In the genomic region with DNA sequence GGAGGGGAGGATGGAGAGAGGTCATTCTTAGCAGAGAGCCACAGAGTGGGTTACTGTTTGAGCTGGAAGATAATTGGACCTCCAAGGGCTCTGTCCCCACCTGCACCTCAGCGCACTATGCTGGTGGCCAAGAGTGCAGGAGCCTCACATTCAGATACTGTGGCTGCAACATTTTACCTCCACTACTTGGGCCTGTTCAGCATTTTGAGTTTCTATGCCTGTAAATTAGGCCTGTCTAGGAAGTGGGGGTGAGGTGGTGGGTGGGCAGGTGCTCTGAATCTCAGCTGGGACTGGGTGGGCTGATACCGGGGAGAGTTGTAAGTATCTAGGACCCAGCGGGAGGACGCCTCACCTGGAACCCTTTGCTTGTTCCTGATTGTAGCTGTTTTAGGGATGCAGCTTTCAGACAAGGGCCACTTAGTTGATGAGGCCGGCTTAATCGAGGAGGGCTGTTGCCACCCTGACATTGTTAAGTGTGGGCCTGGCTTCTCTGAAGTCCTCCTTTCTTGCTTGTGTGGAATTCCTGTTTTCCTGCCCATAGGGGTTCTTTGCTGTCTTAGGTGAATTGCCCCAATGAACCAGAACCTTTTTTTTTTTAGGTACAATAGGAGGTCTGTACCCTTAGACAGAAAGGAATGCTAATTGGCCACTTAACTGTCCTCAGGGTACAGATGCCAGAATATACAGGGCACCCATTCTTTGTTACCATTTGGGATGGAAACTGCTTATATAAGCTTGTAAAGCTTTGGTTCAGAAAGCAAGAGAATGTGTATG, we compare ENCODE assay signal across 9 cellular contexts.
A peak's percentile ranks its signal among the peaks of the same experiment; 100 is the strongest.
DNase-seq lines count a peak whose midpoint lies in the region; ATAC-seq and TF ChIP-seq lines count a peak whose summit lies in the region.
"Had no signal": no experiment of that assay in that cellular context is flagged by ENCODE, and none has a peak within 500 bp of the region (broad histone marks: within the 10 kb centered on the region; RNA-seq: fewer than 3 reads in every experiment).

No MANE protein-coding gene starts in this region.

- H3K27ac Mint-ChIP-seq in CD8-positive, alpha-beta T cell, result peak overlapping the region; percentile 86
- H3K27ac Mint-ChIP-seq in osteocyte (ENCODE audit: unreplicated experiment), result peak overlapping the region; percentile 94

- H3K36me3 ChIP-seq in CD8-positive, alpha-beta T cell (ENCODE audit: insufficient read depth, low read length), result no peaks in the 10 kb centered on the region
- H3K36me3 ChIP-seq in PC-3 (ENCODE audit: low read depth, low read length), result peaks cover 23% of the 10 kb centered on the region

- H3K9me3 ChIP-seq in CD8-positive, alpha-beta T cell (ENCODE audit: low read length), result no peaks in the 10 kb centered on the region
- H3K9me3 ChIP-seq in PC-3 (ENCODE audit: low read length), result no peaks in the 10 kb centered on the region

- H3K27me3 ChIP-seq in CD8-positive, alpha-beta T cell (ENCODE audit: insufficient read depth, low read length), result no peaks in the 10 kb centered on the region
- no peaks in the 10 kb centered on the region for H3K27me3 ChIP-seq in PC-3 (ENCODE audit: low read length)

- no peaks in the 10 kb centered on the region for H3K9me2 ChIP-seq in PC-3 (replicated peaks; ENCODE audit: low read length)

- H3K27ac ChIP-seq in CD8-positive, alpha-beta T cell (ENCODE audit: low read depth, low read length), result no peak overlapping the region
- H3K27ac ChIP-seq in PC-3 (ENCODE audit: low read length) (peak overlapping the region; percentile 100), substantia nigra (ENCODE audit: low read depth, low read length, poor library complexity, severe bottlenecking) (no peak overlapping the region)

- CTCF ChIA-PET in CD8-positive, alpha-beta T cell (lab: Charles Lee), result interaction anchor here (0.8 kb wide), 1 partner anchor 12 kb away, joined by 3 read pairs; no protein-coding TSS in a partner anchor
- CTCF ChIA-PET in PC-3 (lab: Charles Lee), result interaction anchor here (0.6 kb wide), 1 partner anchor 22 kb away, joined by 3 read pairs; no protein-coding TSS in a partner anchor

- H3K4me1 Mint-ChIP-seq in CD8-positive, alpha-beta T cell (ENCODE audit: low read depth), result peaks cover 72% of the 10 kb centered on the region
- peaks cover 80% of the 10 kb centered on the region for H3K4me1 Mint-ChIP-seq in osteocyte (ENCODE audit: unreplicated experiment)

- no TSS peak for BruUV-seq in PC-3 (replicated peaks; lab: Mats Ljungman, UMichigan)

- no peak for TF ChIP-seq CTCF in CD8-positive, alpha-beta T cell (IDR thresholded peaks at IDR 0.05)
- TF ChIP-seq CTCF in PC-3 (conservative IDR thresholded peaks at IDR 0.05; ENCODE audit: low read depth, low read length), result no peak
- no peak for TF ChIP-seq CTCF in epithelial cell of proximal tubule (conservative IDR thresholded peaks at IDR 0.05; ENCODE audit: low read depth, low read length)
- no peak for TF ChIP-seq CTCF in osteocyte (IDR thresholded peaks at IDR 0.05)

- peaks cover 5% of the 10 kb centered on the region for H3F3A ChIP-seq in PC-3 (ENCODE audit: low read length, unreplicated experiment)

- H3K36me3 Mint-ChIP-seq in CD8-positive, alpha-beta T cell, result peaks cover 1% of the 10 kb centered on the region
- H3K36me3 Mint-ChIP-seq in osteocyte (ENCODE audit: unreplicated experiment), result no peaks in the 10 kb centered on the region

- peak overlapping the region; percentile 76 for H3K4me2 ChIP-seq in PC-3 (ENCODE audit: low read length)

- H3K9me3 Mint-ChIP-seq in CD8-positive, alpha-beta T cell, result no peaks in the 10 kb centered on the region
- no peaks in the 10 kb centered on the region for H3K9me3 Mint-ChIP-seq in osteocyte (ENCODE audit: unreplicated experiment)

- H2AFZ ChIP-seq in PC-3 (ENCODE audit: low read length), result no peak overlapping the region

- intact Hi-C loops in CD8-positive, alpha-beta T cell (cut with DNase I, micrococcal nuclease), result loop anchor here in 1 of 2 experiments (5.0 kb wide), 1 partner anchor 47 kb away; no protein-coding TSS in a partner anchor
- intact Hi-C loops in PC-3 (cut with micrococcal nuclease), result no loop called here

- no peaks in the 10 kb centered on the region for H3K27me3 Mint-ChIP-seq in CD8-positive, alpha-beta T cell (ENCODE audit: low read depth)
- no peaks in the 10 kb centered on the region for H3K27me3 Mint-ChIP-seq in osteocyte (ENCODE audit: unreplicated experiment)

- POLR2A ChIA-PET in CD8-positive, alpha-beta T cell (lab: Charles Lee), result interaction anchor here (0.6 to 1.0 kb wide), 5 partner anchors 8 to 437 kb away, joined by 3 read pairs; a partner anchor contains a TSS
- POLR2A ChIA-PET in PC-3 (lab: Charles Lee; ENCODE audit: unreplicated experiment), result interaction anchor here (0.5 kb wide), 1 partner anchor 25 kb away, joined by 3 read pairs; no protein-coding TSS in a partner anchor

- ATAC-seq in CD8-positive, alpha-beta T cell, result no peak
- ATAC-seq in PC-3, result no peak
- no peak for ATAC-seq in HG02571 (IDR thresholded peaks at IDR 0.05; ENCODE audit: unreplicated experiment)
- no peak for ATAC-seq in GM18873 (IDR thresholded peaks at IDR 0.05; ENCODE audit: low FRiP score, unreplicated experiment)

- peak overlapping the region; percentile 81 for H3K9ac ChIP-seq in PC-3 (ENCODE audit: low read length)

- peaks cover 85% of the 10 kb centered on the region for H3K79me2 ChIP-seq in PC-3 (ENCODE audit: low read length)

- no peak overlapping the region for H3K4me3 Mint-ChIP-seq in CD8-positive, alpha-beta T cell
- no peak overlapping the region for H3K4me3 Mint-ChIP-seq in osteocyte (ENCODE audit: unreplicated experiment)

- H3K4me1 ChIP-seq in CD8-positive, alpha-beta T cell (ENCODE audit: insufficient read depth, low read length), result peaks cover 50% of the 10 kb centered on the region
- H3K4me1 ChIP-seq in PC-3 (ENCODE audit: insufficient read depth, low read length), result peaks cover 71% of the 10 kb centered on the region

- no peak overlapping the region for H3K4me3 ChIP-seq in CD8-positive, alpha-beta T cell (ENCODE audit: low read depth, low read length)
- H3K4me3 ChIP-seq in PC-3 (ENCODE audit: low read length) (peak overlapping the region; percentile 41), epithelial cell of proximal tubule (ENCODE audit: low read depth, low read length) (peak overlapping the region; percentile 28)

- no peaks in the 10 kb centered on the region for H4K20me1 ChIP-seq in PC-3 (ENCODE audit: low read length)

- no peak for DNase-seq in CD8-positive, alpha-beta T cell
- DNase-seq in PC-3 (peak; percentile 23), epithelial cell of proximal tubule (ENCODE audit: low read depth) (no peak), osteocyte (ENCODE audit: extremely low spot score, unreplicated experiment) (no peak), substantia nigra (lab: John Stamatoyannopoulos, UW) (no peak), NCI-H510A (lab: John Stamatoyannopoulos, UW) (no peak)
- DNase-seq: H7 had no signal
